Comparison of ENCODE assay signal across 1 cellular context in genomic region chr22:42342426-42343135, GRCh38.
TF ChIP-seq lines count a peak whose summit lies in the region.

No MANE protein-coding gene starts in this region.

TF ChIP-seq in IMR-90, 13 proteins besides CTCF, POLR2A, EP300 and RAD21 (continued from another document):
- TF ChIP-seq MAZ (IDR thresholded peaks at IDR 0.05; ENCODE audit: borderline replicate concordance, low read depth, low read length) (no peak), MAFK (IDR thresholded peaks at IDR 0.05; ENCODE audit: low read depth, low read length) (no peak), CHD1 (IDR thresholded peaks at IDR 0.05; ENCODE audit: low read depth, low read length) (no peak), RCOR1 (IDR thresholded peaks at IDR 0.05; ENCODE audit: insufficient replicate concordance, low read length) (no peak), MXI1 (IDR thresholded peaks at IDR 0.05; ENCODE audit: borderline replicate concordance, low read depth, low read length) (no peak), FOS (IDR thresholded peaks at IDR 0.05; ENCODE audit: low read depth, low read length) (no peak), CEBPB (IDR thresholded peaks at IDR 0.05; ENCODE audit: low read depth, low read length) (no peak), NFE2L2 (IDR thresholded peaks at IDR 0.05; ENCODE audit: low read depth, low read length) (no peak), SMC3 (IDR thresholded peaks at IDR 0.05; ENCODE audit: low read depth, low read length) (no peak), BHLHE40 (IDR thresholded peaks at IDR 0.05; ENCODE audit: low read depth, low read length) (no peak), RFX5 (IDR thresholded peaks at IDR 0.05; ENCODE audit: low read depth, low read length) (no peak)
- TF ChIP-seq, protein P1, sequence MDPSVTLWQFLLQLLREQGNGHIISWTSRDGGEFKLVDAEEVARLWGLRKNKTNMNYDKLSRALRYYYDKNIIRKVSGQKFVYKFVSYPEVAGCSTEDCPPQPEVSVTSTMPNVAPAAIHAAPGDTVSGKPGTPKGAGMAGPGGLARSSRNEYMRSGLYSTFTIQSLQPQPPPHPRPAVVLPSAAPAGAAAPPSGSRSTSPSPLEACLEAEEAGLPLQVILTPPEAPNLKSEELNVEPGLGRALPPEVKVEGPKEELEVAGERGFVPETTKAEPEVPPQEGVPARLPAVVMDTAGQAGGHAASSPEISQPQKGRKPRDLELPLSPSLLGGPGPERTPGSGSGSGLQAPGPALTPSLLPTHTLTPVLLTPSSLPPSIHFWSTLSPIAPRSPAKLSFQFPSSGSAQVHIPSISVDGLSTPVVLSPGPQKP (IDR thresholded peaks at IDR 0.05; ENCODE audit: borderline replicate concordance, low read depth, low read length), result no peak
